11 cellular contexts compared by ENCODE assay signal in genomic region chr12:108609535-108610335, GRCh38. TPM values are rescaled to one million over a fixed set of nuclear protein-coding genes. Genes with fewer than 3 reads are reported as not detected.
DNase-seq lines count a peak whose midpoint lies in the region; ATAC-seq and TF ChIP-seq lines count a peak whose summit lies in the region.
"Had no signal": no experiment of that assay in that cellular context is flagged by ENCODE, and none has a peak within 500 bp of the region (broad histone marks: within the 10 kb centered on the region; RNA-seq: fewer than 3 reads in every experiment).

No MANE protein-coding gene starts in this region.

- ATAC-seq in CD8-positive, alpha-beta T cell = no peak
- ATAC-seq in GM21528 (IDR thresholded peaks at IDR 0.05; ENCODE audit: low FRiP score, unreplicated experiment) = no peak

- peaks cover 9% of the 10 kb centered on the region for H3K4me1 Mint-ChIP-seq in CD8-positive, alpha-beta T cell (ENCODE audit: low read depth)

- peaks cover 17% of the 10 kb centered on the region for H3K79me1 ChIP-seq in trophoblast cell (ENCODE audit: low read length)

- peak overlapping the region; percentile 21 for H3K18ac ChIP-seq in trophoblast cell (ENCODE audit: low read length)

- H4K91ac ChIP-seq in trophoblast cell (ENCODE audit: low read depth, low read length) = peak overlapping the region; percentile 28

- H3K9me3 Mint-ChIP-seq in CD8-positive, alpha-beta T cell = no peaks in the 10 kb centered on the region
- H3K9me3 Mint-ChIP-seq: CD4-positive, CD25-positive, alpha-beta regulatory T cell; naive B cell had no signal

- H3K36me3 ChIP-seq in BJ (ENCODE audit: control insufficient read depth, insufficient read depth, low read length) = no peaks in the 10 kb centered on the region
- H3K36me3 ChIP-seq in Peyer's patch = no peaks in the 10 kb centered on the region
- H3K36me3 ChIP-seq in trophoblast cell (ENCODE audit: control insufficient read depth in 1 of 2, insufficient read depth in 2 of 2, low read length in 2 of 2) = no peaks in the 10 kb centered on the region
- H3K36me3 ChIP-seq in CD8-positive, alpha-beta T cell (ENCODE audit: insufficient read depth, low read length) = no peaks in the 10 kb centered on the region

- H2AFZ ChIP-seq in trophoblast cell (ENCODE audit: insufficient read depth, low read length, poor library complexity) = peak overlapping the region; percentile 31

- H3K27ac ChIP-seq in Peyer's patch (peak overlapping the region in 2 of 4 donors; percentile 19 to 48), trophoblast cell (ENCODE audit: low read depth, low read length) (no peak overlapping the region)
- H3K27ac ChIP-seq in CD8-positive, alpha-beta T cell (ENCODE audit: low read depth, low read length) = no peak overlapping the region

- H3K27me3 ChIP-seq in BJ (ENCODE audit: control insufficient read depth, insufficient read depth, low read length) (no peaks in the 10 kb centered on the region), Peyer's patch (no peaks in the 10 kb centered on the region), trophoblast cell (ENCODE audit: insufficient read depth, low read length) (no peaks in the 10 kb centered on the region)
- H3K27me3 ChIP-seq in CD8-positive, alpha-beta T cell (ENCODE audit: insufficient read depth, low read length) = no peaks in the 10 kb centered on the region

- TF ChIP-seq POLR2A in Peyer's patch (IDR thresholded peaks at IDR 0.05) = no peak

- no peak overlapping the region for H3K9ac ChIP-seq in trophoblast cell (ENCODE audit: low read length)

- POLR2A ChIA-PET in BJ (lab: Charles Lee) = interaction anchor here (1.1 kb wide), 1 partner anchor 14 kb away, joined by 3 read pairs; no protein-coding TSS in a partner anchor
- POLR2A ChIA-PET in CD8-positive, alpha-beta T cell (lab: Charles Lee) = interaction anchor here (0.6 kb wide), 1 partner anchor 426 kb away, joined by 3 read pairs; no protein-coding TSS in a partner anchor

- H3K36me3 Mint-ChIP-seq in CD8-positive, alpha-beta T cell = no peaks in the 10 kb centered on the region
- H3K36me3 Mint-ChIP-seq: CD4-positive, CD25-positive, alpha-beta regulatory T cell; naive B cell had no signal

- H2BK120ac ChIP-seq in trophoblast cell (ENCODE audit: insufficient read depth, low read length, poor library complexity) = peak overlapping the region; percentile 0

- intact Hi-C loops in CD8-positive, alpha-beta T cell (cut with DNase I, micrococcal nuclease) = loop anchor here in 1 of 2 experiments (10.0 kb wide), 1 partner anchor 695 kb away; no protein-coding TSS in a partner anchor

- no peak overlapping the region for H3K23ac ChIP-seq in trophoblast cell (ENCODE audit: low read length)

- TF ChIP-seq CTCF in BJ (IDR thresholded peaks at IDR 0.05; ENCODE audit: insufficient read depth, low read depth, low read length) = no peak
- TF ChIP-seq CTCF in Peyer's patch (IDR thresholded peaks at IDR 0.05) = no peak
- no peak for TF ChIP-seq CTCF in fibroblast of pulmonary artery (IDR thresholded peaks at IDR 0.05; ENCODE audit: low read length, missing control alignments)
- TF ChIP-seq CTCF in GM13976 (IDR thresholded peaks at IDR 0.05; ENCODE audit: borderline replicate concordance, control extremely low read depth, extremely low read depth, insufficient read depth, missing control alignments) = no peak
- TF ChIP-seq CTCF in CD8-positive, alpha-beta T cell (IDR thresholded peaks at IDR 0.05) = no peak

- H3K4me1 ChIP-seq in Peyer's patch (no peaks in the 10 kb centered on the region), trophoblast cell (ENCODE audit: control insufficient read depth in 1 of 2, insufficient read depth in 2 of 2, low read length in 2 of 2) (peaks cover 12 to 26% of the 10 kb centered on the region in 2 experiments)
- H3K4me1 ChIP-seq in CD8-positive, alpha-beta T cell (ENCODE audit: insufficient read depth, low read length) = no peaks in the 10 kb centered on the region

- DNase-seq in BJ (ENCODE audit: low read depth) (peak; percentile 91), Peyer's patch (peak in 2 of 3 donors; percentile 22 to 75), fibroblast of pulmonary artery (ENCODE audit: low read depth) (peak; percentile 74), trophoblast cell (no peak), GM13976 (ENCODE audit: low spot score) (no peak), NCI-H748 treated with DMSO at 0.1 percent for 48 hours (lab: John Stamatoyannopoulos, UW) (no peak)
- no peak for DNase-seq in CD8-positive, alpha-beta T cell
- DNase-seq: CD4-positive, CD25-positive, alpha-beta regulatory T cell; naive B cell had no signal

- peaks cover 4% of the 10 kb centered on the region for H3K79me2 ChIP-seq in trophoblast cell (ENCODE audit: control insufficient read depth, insufficient read depth, low read length, poor library complexity)

- CTCF ChIA-PET in BJ (lab: Yijun Ruan, JAX) = interaction anchor here (0.6 to 4.3 kb wide), 11 partner anchors 8 to 212 kb away, joined by 3 to 20 read pairs (median 4); partner anchors contain the start of genes ISCU and SART3
- CTCF ChIA-PET in CD8-positive, alpha-beta T cell (lab: Charles Lee) = interaction anchor here (0.7 to 5.6 kb wide), 6 partner anchors 8 to 193 kb away, joined by 3 to 41 read pairs (median 4); no protein-coding TSS in a partner anchor

- no peak overlapping the region for H4K8ac ChIP-seq in trophoblast cell (ENCODE audit: low read depth, low read length)

- no CpG with 5 or more reads among the region's 21 CpGs for WGBS in trophoblast cell (ENCODE audit: extremely low coverage, insufficient coverage, insufficient read length)

- peak overlapping the region; percentile 21 for H2AK5ac ChIP-seq in trophoblast cell (ENCODE audit: low read length)

- H3K14ac ChIP-seq in trophoblast cell (ENCODE audit: low read length) = no peak overlapping the region

- H2BK5ac ChIP-seq in trophoblast cell (ENCODE audit: low read depth, low read length, poor library complexity) = no peak overlapping the region

- H3K27me3 Mint-ChIP-seq in CD8-positive, alpha-beta T cell (ENCODE audit: low read depth) = no peaks in the 10 kb centered on the region
- H3K27me3 Mint-ChIP-seq: CD4-positive, CD25-positive, alpha-beta regulatory T cell had no signal

- peak overlapping the region; percentile 85 for H2BK12ac ChIP-seq in trophoblast cell (ENCODE audit: low read length)

- no peak overlapping the region for H3K4me3 ChIP-seq in BJ (ENCODE audit: low read depth, low read length)
- no peak overlapping the region for H3K4me3 ChIP-seq in Peyer's patch
- H3K4me3 ChIP-seq in fibroblast of pulmonary artery (replicated peaks; ENCODE audit: low read depth, low read length) = no peak overlapping the region
- no peak overlapping the region for H3K4me3 ChIP-seq in trophoblast cell (ENCODE audit: low read depth, low read length)
- no peak overlapping the region for H3K4me3 ChIP-seq in CD8-positive, alpha-beta T cell (ENCODE audit: low read depth, low read length)

- H3K9me3 ChIP-seq in Peyer's patch (no peaks in the 10 kb centered on the region), trophoblast cell (ENCODE audit: insufficient read depth, low read depth, low read length) (peaks cover 3% of the 10 kb centered on the region)
- H3K9me3 ChIP-seq in CD8-positive, alpha-beta T cell (ENCODE audit: low read length) = no peaks in the 10 kb centered on the region

- H3K4ac ChIP-seq in trophoblast cell (ENCODE audit: low read depth, low read length) = no peak overlapping the region

- no peak overlapping the region for H3K4me2 ChIP-seq in trophoblast cell (ENCODE audit: low read length)

- H3K27ac Mint-ChIP-seq in CD8-positive, alpha-beta T cell = no peak overlapping the region

- H3K4me3 Mint-ChIP-seq in CD8-positive, alpha-beta T cell = no peak overlapping the region
- H3K4me3 Mint-ChIP-seq: CD4-positive, CD25-positive, alpha-beta regulatory T cell; naive B cell had no signal

- in situ Hi-C loops in GM13976 (cut with MboI; ENCODE audit: low sequenced_read_pairs, unreplicated experiment) = no loop called here

- no peak overlapping the region for H4K12ac ChIP-seq in trophoblast cell (ENCODE audit: low read depth, low read length)

RNA-seq across cellular contexts. Expression of gene TMEM119, which starts 11.9 kb away (rescaled TPM):
- 57.2 and 80.6 TPM in 2 replicates for polyA plus RNA-seq in BJ (2011; rRNA removed)
- polyA minus RNA-seq in BJ (2011; rRNA and poly(A)+ RNA removed) = 28.9 and 48.4 TPM in 2 replicates
- 10 to 100 TPM in 1 of 4 donors, 1 to 10 TPM in 3; 1.8 to 17.3 (median 3.4) TPM for total RNA-seq in Peyer's patch
- polyA plus RNA-seq in trophoblast cell (2013) = 16.8 and 19.9 TPM in 2 replicates
- total RNA-seq in CD8-positive, alpha-beta T cell = 1 to 10 TPM; 1.2 to 1.9 TPM
- total RNA-seq: glomerular endothelial cell had no signal

RNA-seq across cellular contexts. Expression of gene SELPLG, which starts 24.0 kb away (rescaled TPM):
- 5.2 and 8.1 TPM in 2 replicates for polyA plus RNA-seq in BJ (2011; rRNA removed)
- polyA minus RNA-seq in BJ (2011; rRNA and poly(A)+ RNA removed) = 3.7 and 4.9 TPM in 2 replicates
- 1 to 10 TPM; 2.4 to 9.4 (median 5.9) TPM for total RNA-seq in Peyer's patch
- polyA plus RNA-seq in trophoblast cell (2013) = 3.6 and 3.7 TPM in 2 replicates
- 10 to 100 TPM; 30.4 to 32.3 TPM for total RNA-seq in CD8-positive, alpha-beta T cell

RNA-seq across cellular contexts. Expression of gene ISCU, which starts 47.3 kb away (rescaled TPM):
- 125 and 169 TPM in 2 replicates for polyA plus RNA-seq in BJ (2011; rRNA removed)
- 31.3 and 50.0 TPM in 2 replicates for polyA minus RNA-seq in BJ (2011; rRNA and poly(A)+ RNA removed)
- total RNA-seq in Peyer's patch = 100 to 1,000 TPM; 121 to 146 (median 138) TPM
- 154 and 158 TPM in 2 replicates for polyA plus RNA-seq in trophoblast cell (2013)
- 100 to 1,000 TPM; 254 to 260 TPM for total RNA-seq in CD8-positive, alpha-beta T cell

RNA-seq across cellular contexts. Expression of gene SART3, which starts 48.8 kb away (rescaled TPM):
- polyA plus RNA-seq in BJ (2011; rRNA removed) = 23.1 and 27.5 TPM in 2 replicates
- polyA minus RNA-seq in BJ (2011; rRNA and poly(A)+ RNA removed) = 20.4 and 26.9 TPM in 2 replicates
- total RNA-seq in Peyer's patch = 100 to 1,000 TPM in 1 of 4 donors, 10 to 100 TPM in 3; 67.8 to 205 (median 77.7) TPM
- polyA plus RNA-seq in trophoblast cell (2013) = 32.5 and 34.0 TPM in 2 replicates
- total RNA-seq in CD8-positive, alpha-beta T cell = 100 to 1,000 TPM in 1 of 2 experiments, 10 to 100 TPM in 1; 95.3 to 109 TPM

Comparison
In these comparisons a context has a peak if more than half of its experiments do, and no peak if none do; other contexts are left out.
1. DNase-seq: peak in BJ (single experiment), Peyer's patch (2 of 3) and fibroblast of pulmonary artery (single experiment); none in trophoblast cell (0 of 2), GM13976 (single experiment), CD8-positive, alpha-beta T cell (0 of 7) and NCI-H748 treated with DMSO at 0.1 percent for 48 hours (single experiment).